ENCODE assay signal across 1 cellular context in the genomic region with DNA sequence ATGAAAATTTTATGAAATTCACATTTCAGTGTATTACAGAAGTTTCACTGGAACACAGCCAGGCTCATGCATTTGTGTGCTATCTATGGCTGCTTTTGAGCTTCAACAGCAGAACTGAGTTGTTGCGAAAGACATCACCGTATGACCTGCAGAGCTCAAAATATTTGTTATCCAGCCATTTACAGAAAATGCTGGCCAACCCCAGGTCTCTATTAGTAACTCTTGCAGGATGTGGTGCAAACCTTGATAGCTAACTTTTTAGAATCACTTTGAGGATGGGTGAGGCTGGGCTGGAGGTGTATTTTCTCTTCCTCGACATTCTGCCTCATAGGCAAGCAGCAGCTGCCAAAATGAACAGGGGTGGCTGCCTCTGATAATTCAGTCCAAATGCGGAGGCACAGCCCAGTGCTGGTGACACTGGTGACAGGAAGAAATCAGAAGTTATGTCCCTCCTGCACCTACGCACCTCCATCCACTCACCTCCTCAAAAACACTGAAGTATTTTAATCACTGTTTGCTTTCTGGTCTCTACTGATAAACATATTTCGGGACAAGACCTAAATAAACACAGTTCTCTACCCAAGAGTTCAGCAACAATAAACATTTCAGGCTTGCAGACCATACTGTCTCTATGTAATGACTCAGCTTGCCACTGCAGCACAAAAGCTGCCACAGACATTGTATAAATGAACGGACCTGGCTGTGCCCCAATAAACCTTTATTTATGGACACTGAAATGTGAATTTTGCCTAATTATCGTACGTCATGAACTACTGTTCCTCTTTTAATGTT.
TF ChIP-seq lines count a peak whose summit lies in the region.

No MANE protein-coding gene starts in this region.

TF ChIP-seq in HepG2, 621 proteins besides CTCF, POLR2A, EP300 and RAD21 (continued from another document and continues in another):
- TF ChIP-seq, protein P1, sequence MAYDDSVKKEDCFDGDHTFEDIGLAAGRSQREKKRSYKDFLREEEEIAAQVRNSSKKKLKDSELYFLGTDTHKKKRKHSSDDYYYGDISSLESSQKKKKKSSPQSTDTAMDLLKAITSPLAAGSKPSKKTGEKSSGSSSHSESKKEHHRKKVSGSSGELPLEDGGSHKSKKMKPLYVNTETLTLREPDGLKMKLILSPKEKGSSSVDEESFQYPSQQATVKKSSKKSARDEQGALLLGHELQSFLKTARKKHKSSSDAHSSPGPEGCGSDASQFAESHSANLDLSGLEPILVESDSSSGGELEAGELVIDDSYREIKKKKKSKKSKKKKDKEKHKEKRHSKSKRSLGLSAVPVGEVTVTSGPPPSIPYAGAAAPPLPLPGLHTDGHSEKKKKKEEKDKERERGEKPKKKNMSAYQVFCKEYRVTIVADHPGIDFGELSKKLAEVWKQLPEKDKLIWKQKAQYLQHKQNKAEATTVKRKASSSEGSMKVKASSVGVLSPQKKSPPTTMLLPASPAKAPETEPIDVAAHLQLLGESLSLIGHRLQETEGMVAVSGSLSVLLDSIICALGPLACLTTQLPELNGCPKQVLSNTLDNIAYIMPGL (CRISPR knock-in tag; IDR thresholded peaks at IDR 0.05; ENCODE audit: borderline replicate concordance in 1 of 2, low read depth in 1 of 2): peak in 1 of 2 experiments; percentile 15; a peak in 1 of 4 replicates
- TF ChIP-seq SNAI1 (CRISPR knock-in tag; IDR thresholded peaks at IDR 0.05; ENCODE audit: borderline replicate concordance): 0 out of 2 replicates have a peak, but pooled peaks have one; percentile 49
- TF ChIP-seq, protein P2, sequence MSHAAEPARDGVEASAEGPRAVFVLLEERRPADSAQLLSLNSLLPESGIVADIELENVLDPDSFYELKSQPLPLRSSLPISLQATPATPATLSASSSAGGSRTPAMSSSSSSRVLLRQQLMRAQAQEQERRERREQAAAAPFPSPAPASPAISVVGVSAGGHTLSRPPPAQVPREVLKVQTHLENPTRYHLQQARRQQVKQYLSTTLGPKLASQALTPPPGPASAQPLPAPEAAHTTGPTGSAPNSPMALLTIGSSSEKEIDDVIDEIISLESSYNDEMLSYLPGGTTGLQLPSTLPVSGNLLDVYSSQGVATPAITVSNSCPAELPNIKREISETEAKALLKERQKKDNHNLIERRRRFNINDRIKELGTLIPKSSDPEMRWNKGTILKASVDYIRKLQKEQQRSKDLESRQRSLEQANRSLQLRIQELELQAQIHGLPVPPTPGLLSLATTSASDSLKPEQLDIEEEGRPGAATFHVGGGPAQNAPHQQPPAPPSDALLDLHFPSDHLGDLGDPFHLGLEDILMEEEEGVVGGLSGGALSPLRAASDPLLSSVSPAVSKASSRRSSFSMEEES (CRISPR knock-in tag; IDR thresholded peaks at IDR 0.05): peak; percentile 32
- TF ChIP-seq, protein P3, sequence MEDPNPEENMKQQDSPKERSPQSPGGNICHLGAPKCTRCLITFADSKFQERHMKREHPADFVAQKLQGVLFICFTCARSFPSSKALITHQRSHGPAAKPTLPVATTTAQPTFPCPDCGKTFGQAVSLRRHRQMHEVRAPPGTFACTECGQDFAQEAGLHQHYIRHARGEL (CRISPR knock-in tag; IDR thresholded peaks at IDR 0.05): 0 out of 2 replicates have a peak, but pooled peaks have one; percentile 26
- TF ChIP-seq, protein P4, sequence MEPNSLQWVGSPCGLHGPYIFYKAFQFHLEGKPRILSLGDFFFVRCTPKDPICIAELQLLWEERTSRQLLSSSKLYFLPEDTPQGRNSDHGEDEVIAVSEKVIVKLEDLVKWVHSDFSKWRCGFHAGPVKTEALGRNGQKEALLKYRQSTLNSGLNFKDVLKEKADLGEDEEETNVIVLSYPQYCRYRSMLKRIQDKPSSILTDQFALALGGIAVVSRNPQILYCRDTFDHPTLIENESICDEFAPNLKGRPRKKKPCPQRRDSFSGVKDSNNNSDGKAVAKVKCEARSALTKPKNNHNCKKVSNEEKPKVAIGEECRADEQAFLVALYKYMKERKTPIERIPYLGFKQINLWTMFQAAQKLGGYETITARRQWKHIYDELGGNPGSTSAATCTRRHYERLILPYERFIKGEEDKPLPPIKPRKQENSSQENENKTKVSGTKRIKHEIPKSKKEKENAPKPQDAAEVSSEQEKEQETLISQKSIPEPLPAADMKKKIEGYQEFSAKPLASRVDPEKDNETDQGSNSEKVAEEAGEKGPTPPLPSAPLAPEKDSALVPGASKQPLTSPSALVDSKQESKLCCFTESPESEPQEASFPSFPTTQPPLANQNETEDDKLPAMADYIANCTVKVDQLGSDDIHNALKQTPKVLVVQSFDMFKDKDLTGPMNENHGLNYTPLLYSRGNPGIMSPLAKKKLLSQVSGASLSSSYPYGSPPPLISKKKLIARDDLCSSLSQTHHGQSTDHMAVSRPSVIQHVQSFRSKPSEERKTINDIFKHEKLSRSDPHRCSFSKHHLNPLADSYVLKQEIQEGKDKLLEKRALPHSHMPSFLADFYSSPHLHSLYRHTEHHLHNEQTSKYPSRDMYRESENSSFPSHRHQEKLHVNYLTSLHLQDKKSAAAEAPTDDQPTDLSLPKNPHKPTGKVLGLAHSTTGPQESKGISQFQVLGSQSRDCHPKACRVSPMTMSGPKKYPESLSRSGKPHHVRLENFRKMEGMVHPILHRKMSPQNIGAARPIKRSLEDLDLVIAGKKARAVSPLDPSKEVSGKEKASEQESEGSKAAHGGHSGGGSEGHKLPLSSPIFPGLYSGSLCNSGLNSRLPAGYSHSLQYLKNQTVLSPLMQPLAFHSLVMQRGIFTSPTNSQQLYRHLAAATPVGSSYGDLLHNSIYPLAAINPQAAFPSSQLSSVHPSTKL (CRISPR knock-in tag; IDR thresholded peaks at IDR 0.05): peak; percentile 50; the same call in 1 of the 2 replicates
- 0 out of 2 replicates have a peak, but pooled peaks have one; percentile 21 for TF ChIP-seq ZNF256 (CRISPR knock-in tag; conservative IDR thresholded peaks at IDR 0.05)
- peak; percentile 53; the same call in 1 of the 2 replicates for TF ChIP-seq HDAC1 (CRISPR knock-in tag; IDR thresholded peaks at IDR 0.05)
- peak; percentile 26 for TF ChIP-seq HOXA3 (CRISPR knock-in tag; IDR thresholded peaks at IDR 0.05)
- TF ChIP-seq, protein P5, sequence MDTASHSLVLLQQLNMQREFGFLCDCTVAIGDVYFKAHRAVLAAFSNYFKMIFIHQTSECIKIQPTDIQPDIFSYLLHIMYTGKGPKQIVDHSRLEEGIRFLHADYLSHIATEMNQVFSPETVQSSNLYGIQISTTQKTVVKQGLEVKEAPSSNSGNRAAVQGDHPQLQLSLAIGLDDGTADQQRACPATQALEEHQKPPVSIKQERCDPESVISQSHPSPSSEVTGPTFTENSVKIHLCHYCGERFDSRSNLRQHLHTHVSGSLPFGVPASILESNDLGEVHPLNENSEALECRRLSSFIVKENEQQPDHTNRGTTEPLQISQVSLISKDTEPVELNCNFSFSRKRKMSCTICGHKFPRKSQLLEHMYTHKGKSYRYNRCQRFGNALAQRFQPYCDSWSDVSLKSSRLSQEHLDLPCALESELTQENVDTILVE (CRISPR knock-in tag; IDR thresholded peaks at IDR 0.05): peak; percentile 24; the same call in 1 of the 2 replicates
- TF ChIP-seq, protein P6, sequence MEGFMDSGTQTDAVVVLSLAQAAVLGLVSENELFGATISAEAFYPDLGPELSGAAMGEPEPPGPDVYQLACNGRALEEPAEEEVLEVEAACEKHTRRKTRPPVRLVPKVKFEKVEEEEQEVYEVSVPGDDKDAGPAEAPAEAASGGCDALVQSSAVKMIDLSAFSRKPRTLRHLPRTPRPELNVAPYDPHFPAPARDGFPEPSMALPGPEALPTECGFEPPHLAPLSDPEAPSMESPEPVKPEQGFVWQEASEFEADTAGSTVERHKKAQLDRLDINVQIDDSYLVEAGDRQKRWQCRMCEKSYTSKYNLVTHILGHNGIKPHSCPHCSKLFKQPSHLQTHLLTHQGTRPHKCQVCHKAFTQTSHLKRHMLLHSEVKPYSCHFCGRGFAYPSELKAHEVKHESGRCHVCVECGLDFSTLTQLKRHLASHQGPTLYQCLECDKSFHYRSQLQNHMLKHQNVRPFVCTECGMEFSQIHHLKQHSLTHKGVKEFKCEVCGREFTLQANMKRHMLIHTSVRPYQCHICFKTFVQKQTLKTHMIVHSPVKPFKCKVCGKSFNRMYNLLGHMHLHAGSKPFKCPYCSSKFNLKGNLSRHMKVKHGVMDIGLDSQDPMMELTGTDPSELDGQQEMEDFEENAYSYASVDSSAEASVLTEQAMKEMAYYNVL (CRISPR knock-in tag; IDR thresholded peaks at IDR 0.05; ENCODE audit: borderline replicate concordance): peak; percentile 72; the same call in 1 of the 2 replicates
- no peak; the same call in 1 of the 2 replicates for TF ChIP-seq NR2F6 (IDR thresholded peaks at IDR 0.05)
- TF ChIP-seq NR2F6 (CRISPR knock-in tag; IDR thresholded peaks at IDR 0.05): peak; percentile 3; the same call in 1 of the 2 replicates
- TF ChIP-seq ZNF3 (CRISPR knock-in tag; IDR thresholded peaks at IDR 0.05): no peak
- peak; percentile 28; the same call in 1 of the 2 replicates for TF ChIP-seq NFE2L2 (IDR thresholded peaks at IDR 0.05; ENCODE audit: low read length)
- TF ChIP-seq, protein P7, sequence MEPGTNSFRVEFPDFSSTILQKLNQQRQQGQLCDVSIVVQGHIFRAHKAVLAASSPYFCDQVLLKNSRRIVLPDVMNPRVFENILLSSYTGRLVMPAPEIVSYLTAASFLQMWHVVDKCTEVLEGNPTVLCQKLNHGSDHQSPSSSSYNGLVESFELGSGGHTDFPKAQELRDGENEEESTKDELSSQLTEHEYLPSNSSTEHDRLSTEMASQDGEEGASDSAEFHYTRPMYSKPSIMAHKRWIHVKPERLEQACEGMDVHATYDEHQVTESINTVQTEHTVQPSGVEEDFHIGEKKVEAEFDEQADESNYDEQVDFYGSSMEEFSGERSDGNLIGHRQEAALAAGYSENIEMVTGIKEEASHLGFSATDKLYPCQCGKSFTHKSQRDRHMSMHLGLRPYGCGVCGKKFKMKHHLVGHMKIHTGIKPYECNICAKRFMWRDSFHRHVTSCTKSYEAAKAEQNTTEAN (CRISPR knock-in tag; conservative IDR thresholded peaks at IDR 0.05): 0 out of 2 replicates have a peak, but pooled peaks have one; percentile 49
- TF ChIP-seq SP5 (CRISPR knock-in tag; IDR thresholded peaks at IDR 0.05; ENCODE audit: borderline replicate concordance, low read depth): 0 out of 2 replicates have a peak, but pooled peaks have one; percentile 29
- TF ChIP-seq SSRP1 (CRISPR knock-in tag; IDR thresholded peaks at IDR 0.05): peak; percentile 98
- TF ChIP-seq, protein P8, sequence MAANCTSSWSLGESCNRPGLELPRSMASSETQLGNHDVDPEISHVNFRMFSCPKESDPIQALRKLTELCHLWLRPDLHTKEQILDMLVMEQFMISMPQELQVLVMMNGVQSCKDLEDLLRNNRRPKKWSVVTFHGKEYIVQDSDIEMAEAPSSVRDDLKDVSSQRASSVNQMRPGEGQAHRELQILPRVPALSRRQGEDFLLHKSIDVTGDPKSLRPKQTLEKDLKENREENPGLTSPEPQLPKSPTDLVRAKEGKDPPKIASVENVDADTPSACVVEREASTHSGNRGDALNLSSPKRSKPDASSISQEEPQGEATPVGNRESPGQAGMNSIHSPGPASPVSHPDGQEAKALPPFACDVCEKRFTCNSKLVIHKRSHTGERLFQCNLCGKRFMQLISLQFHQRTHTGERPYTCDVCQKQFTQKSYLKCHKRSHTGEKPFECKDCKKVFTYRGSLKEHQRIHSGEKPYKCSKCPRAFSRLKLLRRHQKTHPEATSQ (CRISPR knock-in tag; IDR thresholded peaks at IDR 0.05; ENCODE audit: borderline replicate concordance): peak; percentile 66; the same call in 1 of the 2 replicates
- TF ChIP-seq, protein P9, sequence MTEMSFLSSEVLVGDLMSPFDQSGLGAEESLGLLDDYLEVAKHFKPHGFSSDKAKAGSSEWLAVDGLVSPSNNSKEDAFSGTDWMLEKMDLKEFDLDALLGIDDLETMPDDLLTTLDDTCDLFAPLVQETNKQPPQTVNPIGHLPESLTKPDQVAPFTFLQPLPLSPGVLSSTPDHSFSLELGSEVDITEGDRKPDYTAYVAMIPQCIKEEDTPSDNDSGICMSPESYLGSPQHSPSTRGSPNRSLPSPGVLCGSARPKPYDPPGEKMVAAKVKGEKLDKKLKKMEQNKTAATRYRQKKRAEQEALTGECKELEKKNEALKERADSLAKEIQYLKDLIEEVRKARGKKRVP (CRISPR knock-in tag; IDR thresholded peaks at IDR 0.05): peak in 1 of 2 experiments; percentile 57; a peak in 2 of 4 replicates
- TF ChIP-seq, protein P10, sequence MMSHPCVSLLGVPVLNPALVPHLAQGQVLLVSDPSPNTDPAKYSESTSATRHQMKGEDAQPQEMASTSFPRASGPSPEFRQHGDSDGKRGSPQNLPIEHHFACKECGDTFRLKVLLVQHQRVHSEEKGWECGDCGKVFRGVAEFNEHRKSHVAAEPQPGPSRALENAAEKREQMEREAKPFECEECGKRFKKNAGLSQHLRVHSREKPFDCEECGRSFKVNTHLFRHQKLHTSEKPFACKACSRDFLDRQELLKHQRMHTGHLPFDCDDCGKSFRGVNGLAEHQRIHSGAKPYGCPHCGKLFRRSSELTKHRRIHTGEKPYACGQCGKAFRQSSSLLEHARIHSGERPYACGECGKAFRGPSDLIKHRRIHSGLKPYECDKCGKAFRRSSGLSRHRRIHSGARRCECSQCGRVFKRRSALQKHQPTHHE (CRISPR knock-in tag; IDR thresholded peaks at IDR 0.05; ENCODE audit: borderline replicate concordance): 0 out of 2 replicates have a peak, but pooled peaks have one; percentile 55
- TF ChIP-seq, protein P11, sequence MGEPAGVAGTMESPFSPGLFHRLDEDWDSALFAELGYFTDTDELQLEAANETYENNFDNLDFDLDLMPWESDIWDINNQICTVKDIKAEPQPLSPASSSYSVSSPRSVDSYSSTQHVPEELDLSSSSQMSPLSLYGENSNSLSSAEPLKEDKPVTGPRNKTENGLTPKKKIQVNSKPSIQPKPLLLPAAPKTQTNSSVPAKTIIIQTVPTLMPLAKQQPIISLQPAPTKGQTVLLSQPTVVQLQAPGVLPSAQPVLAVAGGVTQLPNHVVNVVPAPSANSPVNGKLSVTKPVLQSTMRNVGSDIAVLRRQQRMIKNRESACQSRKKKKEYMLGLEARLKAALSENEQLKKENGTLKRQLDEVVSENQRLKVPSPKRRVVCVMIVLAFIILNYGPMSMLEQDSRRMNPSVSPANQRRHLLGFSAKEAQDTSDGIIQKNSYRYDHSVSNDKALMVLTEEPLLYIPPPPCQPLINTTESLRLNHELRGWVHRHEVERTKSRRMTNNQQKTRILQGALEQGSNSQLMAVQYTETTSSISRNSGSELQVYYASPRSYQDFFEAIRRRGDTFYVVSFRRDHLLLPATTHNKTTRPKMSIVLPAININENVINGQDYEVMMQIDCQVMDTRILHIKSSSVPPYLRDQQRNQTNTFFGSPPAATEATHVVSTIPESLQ (CRISPR knock-in tag; conservative IDR thresholded peaks at IDR 0.05): no peak
- no peak for TF ChIP-seq ZEB1 (IDR thresholded peaks at IDR 0.05; ENCODE audit: insufficient replicate concordance, low read depth)
- TF ChIP-seq TGIF2 (CRISPR knock-in tag; IDR thresholded peaks at IDR 0.05): peak; percentile 69
- TF ChIP-seq, protein P12, sequence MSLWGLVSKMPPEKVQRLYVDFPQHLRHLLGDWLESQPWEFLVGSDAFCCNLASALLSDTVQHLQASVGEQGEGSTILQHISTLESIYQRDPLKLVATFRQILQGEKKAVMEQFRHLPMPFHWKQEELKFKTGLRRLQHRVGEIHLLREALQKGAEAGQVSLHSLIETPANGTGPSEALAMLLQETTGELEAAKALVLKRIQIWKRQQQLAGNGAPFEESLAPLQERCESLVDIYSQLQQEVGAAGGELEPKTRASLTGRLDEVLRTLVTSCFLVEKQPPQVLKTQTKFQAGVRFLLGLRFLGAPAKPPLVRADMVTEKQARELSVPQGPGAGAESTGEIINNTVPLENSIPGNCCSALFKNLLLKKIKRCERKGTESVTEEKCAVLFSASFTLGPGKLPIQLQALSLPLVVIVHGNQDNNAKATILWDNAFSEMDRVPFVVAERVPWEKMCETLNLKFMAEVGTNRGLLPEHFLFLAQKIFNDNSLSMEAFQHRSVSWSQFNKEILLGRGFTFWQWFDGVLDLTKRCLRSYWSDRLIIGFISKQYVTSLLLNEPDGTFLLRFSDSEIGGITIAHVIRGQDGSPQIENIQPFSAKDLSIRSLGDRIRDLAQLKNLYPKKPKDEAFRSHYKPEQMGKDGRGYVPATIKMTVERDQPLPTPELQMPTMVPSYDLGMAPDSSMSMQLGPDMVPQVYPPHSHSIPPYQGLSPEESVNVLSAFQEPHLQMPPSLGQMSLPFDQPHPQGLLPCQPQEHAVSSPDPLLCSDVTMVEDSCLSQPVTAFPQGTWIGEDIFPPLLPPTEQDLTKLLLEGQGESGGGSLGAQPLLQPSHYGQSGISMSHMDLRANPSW (CRISPR knock-in tag; IDR thresholded peaks at IDR 0.05; ENCODE audit: borderline replicate concordance): 0 out of 2 replicates have a peak, but pooled peaks have one; percentile 60
